ENCODE assay signal across 9 cellular contexts in the genomic region with DNA sequence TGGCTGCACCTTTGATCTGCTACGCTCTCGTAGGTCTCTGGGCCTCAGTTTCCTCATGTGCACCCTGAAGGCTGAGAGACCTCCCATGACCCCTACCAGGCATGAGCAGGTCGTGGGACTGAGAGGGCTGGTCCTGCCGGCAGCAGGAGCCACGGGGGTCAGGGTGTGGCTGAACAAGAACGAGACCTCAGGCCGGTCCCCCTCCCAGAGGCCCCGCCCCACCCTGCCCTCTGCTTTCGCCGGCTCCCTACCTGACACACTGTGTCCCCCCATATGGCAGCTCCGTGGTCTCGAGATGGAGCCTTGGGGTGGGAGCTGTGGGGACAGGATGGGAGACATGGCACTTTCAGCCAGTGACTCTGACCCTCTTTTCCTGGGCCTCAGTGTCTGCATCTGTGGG. TPM values are rescaled to one million over a fixed set of nuclear protein-coding genes. Genes with fewer than 3 reads are reported as not detected.
"Had no signal": no experiment of that assay in that cellular context is flagged by ENCODE, and none has a peak within 500 bp of the region (broad histone marks: within the 10 kb centered on the region; RNA-seq: fewer than 3 reads in every experiment).

No MANE protein-coding gene starts in this region.

- H3K36me3 ChIP-seq: HAP-1 had no signal

- H3K9ac ChIP-seq: GM23248 had no signal

- H3K27ac ChIP-seq: GM23248, HL-60 had no signal

- DNase-seq: GM23248, GOT3, H7, HFFc6, KBM-7 had no signal

- H2AFZ ChIP-seq: GM23248 had no signal

- H3K4me1 ChIP-seq: HAP-1 had no signal

- H3K4me3 ChIP-seq: GM23248, HAP-1 had no signal

- H3K9me3 ChIP-seq: HAP-1 had no signal

RNA-seq across cellular contexts. Expression of gene CDKN1C, which starts 40.6 kb away (rescaled TPM):
- polyA plus RNA-seq: HepG2, IgD-negative memory B cell had no signal
